ENCODE assay signal across 18 cellular contexts in the genomic region with DNA sequence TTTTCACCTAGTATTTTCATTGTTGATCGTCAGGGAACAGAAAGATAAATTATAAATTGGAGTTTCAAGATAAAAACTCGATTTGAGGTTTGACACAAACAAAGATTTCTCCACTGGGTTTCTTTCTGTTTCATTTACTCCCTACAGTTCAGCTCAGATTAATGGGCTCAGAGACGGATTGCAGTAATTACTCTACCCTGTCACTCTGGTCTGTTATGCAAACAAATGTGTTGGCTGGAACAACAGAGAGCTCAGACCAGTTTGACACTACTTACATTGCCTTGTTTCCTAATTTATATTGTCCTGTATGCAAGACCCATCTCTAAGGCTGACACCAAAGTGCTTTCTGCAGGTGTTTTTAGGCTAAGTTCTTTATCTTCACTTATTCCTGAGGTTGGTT.
"Had no signal": no experiment of that assay in that cellular context is flagged by ENCODE, and none has a peak within 500 bp of the region (broad histone marks: within the 10 kb centered on the region; RNA-seq: fewer than 3 reads in every experiment).

No MANE protein-coding gene starts in this region.

- DNase-seq: activated CD4-positive, alpha-beta T cell treated with anti-CD3 and anti-CD28 coated beads for 1 hour; activated CD8-positive, alpha-beta memory T cell treated with anti-CD3 and anti-CD28 coated beads for 24 hours; activated CD8-positive, alpha-beta memory T cell treated with anti-CD3 and anti-CD28 coated beads, Interleukin-2, amount 50 U/mL, for 48 hours; activated effector memory CD4-positive, alpha-beta T cell treated with anti-CD3 and anti-CD28 coated beads, Interleukin-2, amount 50 U/mL, for 16 hours; activated naive CD4-positive, alpha-beta T cell treated with anti-CD3 and anti-CD28 coated beads, Interleukin-2, amount 50 U/mL, for 16 hours; activated T-cell treated with anti-CD3 and anti-CD28 coated beads, Interleukin-2, amount 50 U/mL, for 48 hours; dermis blood vessel endothelial cell; effector memory CD8-positive, alpha-beta T cell; mesenchymal stem cell; mucosa of descending colon; naive B cell; sigmoid colon; stimulated activated naive B cell treated with anti-CD40 and anti-IgM and Interleukin-4, amounts not matched to agents 10 μg/mL and 1 μg/mL and 100 μg/mL, for 72 hours; T-helper 17 cell had no signal

- H3K27me3 Mint-ChIP-seq: effector memory CD8-positive, alpha-beta T cell; naive B cell; stimulated activated naive B cell treated with anti-CD40 and anti-IgM and Interleukin-4, amounts not matched to agents 10 μg/mL and 1 μg/mL and 100 μg/mL, for 72 hours; T-helper 17 cell had no signal

- H3K4me3 Mint-ChIP-seq: effector memory CD8-positive, alpha-beta T cell; naive B cell; stimulated activated naive B cell treated with anti-CD40 and anti-IgM and Interleukin-4, amounts not matched to agents 10 μg/mL and 1 μg/mL and 100 μg/mL, for 72 hours; T-helper 17 cell had no signal

- H3K9me3 ChIP-seq: ascending aorta, mucosa of descending colon, sigmoid colon, thoracic aorta had no signal

- H3K27me3 ChIP-seq: ascending aorta, cardiac muscle cell, sigmoid colon had no signal

- ATAC-seq: effector memory CD8-positive, alpha-beta T cell; mucosa of descending colon; stimulated activated naive B cell treated with anti-CD40 and anti-IgM and Interleukin-4, amounts not matched to agents 10 μg/mL and 1 μg/mL and 100 μg/mL, for 72 hours; T-helper 17 cell had no signal

- H3K36me3 Mint-ChIP-seq: naive B cell; stimulated activated naive B cell treated with anti-CD40 and anti-IgM and Interleukin-4, amounts not matched to agents 10 μg/mL and 1 μg/mL and 100 μg/mL, for 72 hours had no signal

- H3K36me3 ChIP-seq: ascending aorta, cardiac muscle cell, sigmoid colon, thoracic aorta had no signal

- H3K27ac ChIP-seq: ascending aorta, cardiac muscle cell, sigmoid colon, thoracic aorta, VCaP had no signal

- H3K9me3 Mint-ChIP-seq: effector memory CD8-positive, alpha-beta T cell had no signal

- H3K4me1 ChIP-seq: ascending aorta, sigmoid colon had no signal

- H3K4me1 Mint-ChIP-seq: naive B cell; stimulated activated naive B cell treated with anti-CD40 and anti-IgM and Interleukin-4, amounts not matched to agents 10 μg/mL and 1 μg/mL and 100 μg/mL, for 72 hours; T-helper 17 cell had no signal

- H3K27ac Mint-ChIP-seq: effector memory CD8-positive, alpha-beta T cell; stimulated activated naive B cell treated with anti-CD40 and anti-IgM and Interleukin-4, amounts not matched to agents 10 μg/mL and 1 μg/mL and 100 μg/mL, for 72 hours; T-helper 17 cell had no signal

- H3K4me3 ChIP-seq: ascending aorta, cardiac muscle cell, mucosa of descending colon, sigmoid colon, thoracic aorta had no signal
